Comparison of ENCODE assay signal across 12 cellular contexts in genomic region chr2:32688511-32688910, GRCh38.
DNase-seq lines count a peak whose midpoint lies in the region; ATAC-seq and TF ChIP-seq lines count a peak whose summit lies in the region.
"Had no signal": no experiment of that assay in that cellular context is flagged by ENCODE, and none has a peak within 500 bp of the region (broad histone marks: within the 10 kb centered on the region; RNA-seq: fewer than 3 reads in every experiment).

No MANE protein-coding gene starts in this region.

- H3K4me3 ChIP-seq in KMS-11 (IDR thresholded peaks at IDR 0.05; ENCODE audit: insufficient read depth, low read depth, low read length), result no peak overlapping the region

- H3K27me3 ChIP-seq in KMS-11 (ENCODE audit: insufficient read depth, low read depth), result no peaks in the 10 kb centered on the region

- no peak overlapping the region for H3K27ac ChIP-seq in KMS-11
- H3K27ac ChIP-seq in epithelial cell of prostate, result no peak overlapping the region

- peak; percentile 32 for DNase-seq in GM03348 (ENCODE audit: low spot score)
- peak; percentile 29 for DNase-seq in epithelial cell of prostate (ENCODE audit: low read depth, low spot score)
- DNase-seq in GM13976 (ENCODE audit: low spot score), result no peak
- no peak for DNase-seq in DMS153 treated with DMSO at 0.1 percent for 48 hours (lab: John Stamatoyannopoulos, UW; ENCODE audit: unreplicated experiment)
- DNase-seq in NCI-H2107 treated with DMSO at 0.1 percent for 48 hours (lab: John Stamatoyannopoulos, UW; ENCODE audit: unreplicated experiment), result no peak
- DNase-seq in anterior cingulate cortex (lab: John Stamatoyannopoulos, UW), result no peak
- DNase-seq: activated CD4-positive, alpha-beta T cell treated with anti-CD3 and anti-CD28 coated beads for 1 hour; Caco-2; caudate nucleus; right cardiac atrium had no signal

- no peaks in the 10 kb centered on the region for H3K36me3 ChIP-seq in KMS-11 (ENCODE audit: insufficient read depth)

- peak; percentile 48 for ATAC-seq in GM21529 (IDR thresholded peaks at IDR 0.05; ENCODE audit: unreplicated experiment)
- ATAC-seq: right cardiac atrium had no signal

- H3K4me2 ChIP-seq in KMS-11, result 0 out of 2 replicates have a peak overlapping the region, but pooled peaks have one; percentile 7

- TF ChIP-seq CTCF in KMS-11 (conservative IDR thresholded peaks at IDR 0.05; ENCODE audit: low read depth, low read length) (no peak), GM13976 (IDR thresholded peaks at IDR 0.05; ENCODE audit: borderline replicate concordance, control extremely low read depth, extremely low read depth, insufficient read depth, missing control alignments) (no peak)

- H2AFZ ChIP-seq in KMS-11 (ENCODE audit: low read depth), result no peak overlapping the region

- H3K9ac ChIP-seq in KMS-11, result no peak overlapping the region

- H4K20me1 ChIP-seq in KMS-11 (ENCODE audit: insufficient read depth), result no peaks in the 10 kb centered on the region

- in situ Hi-C loops in GM13976 (cut with MboI; ENCODE audit: low sequenced_read_pairs, unreplicated experiment), result no loop called here

- no peaks in the 10 kb centered on the region for H3K79me2 ChIP-seq in KMS-11 (ENCODE audit: insufficient read depth, low read depth)

- peaks cover 16% of the 10 kb centered on the region for H3K4me1 ChIP-seq in KMS-11 (ENCODE audit: low read depth, poor library complexity, severe bottlenecking)
- H3K4me1 ChIP-seq: Caco-2 had no signal

Comparison
In these comparisons a context has a peak if more than half of its experiments do, and no peak if none do; other contexts are left out.
1. DNase-seq: peak in GM03348 (single experiment) and epithelial cell of prostate (single experiment); none in GM13976 (single experiment), DMS153 treated with DMSO at 0.1 percent for 48 hours (single experiment), NCI-H2107 treated with DMSO at 0.1 percent for 48 hours (single experiment) and anterior cingulate cortex (0 of 58).